ENCODE assay signal across 1 cellular context in the genomic region with DNA sequence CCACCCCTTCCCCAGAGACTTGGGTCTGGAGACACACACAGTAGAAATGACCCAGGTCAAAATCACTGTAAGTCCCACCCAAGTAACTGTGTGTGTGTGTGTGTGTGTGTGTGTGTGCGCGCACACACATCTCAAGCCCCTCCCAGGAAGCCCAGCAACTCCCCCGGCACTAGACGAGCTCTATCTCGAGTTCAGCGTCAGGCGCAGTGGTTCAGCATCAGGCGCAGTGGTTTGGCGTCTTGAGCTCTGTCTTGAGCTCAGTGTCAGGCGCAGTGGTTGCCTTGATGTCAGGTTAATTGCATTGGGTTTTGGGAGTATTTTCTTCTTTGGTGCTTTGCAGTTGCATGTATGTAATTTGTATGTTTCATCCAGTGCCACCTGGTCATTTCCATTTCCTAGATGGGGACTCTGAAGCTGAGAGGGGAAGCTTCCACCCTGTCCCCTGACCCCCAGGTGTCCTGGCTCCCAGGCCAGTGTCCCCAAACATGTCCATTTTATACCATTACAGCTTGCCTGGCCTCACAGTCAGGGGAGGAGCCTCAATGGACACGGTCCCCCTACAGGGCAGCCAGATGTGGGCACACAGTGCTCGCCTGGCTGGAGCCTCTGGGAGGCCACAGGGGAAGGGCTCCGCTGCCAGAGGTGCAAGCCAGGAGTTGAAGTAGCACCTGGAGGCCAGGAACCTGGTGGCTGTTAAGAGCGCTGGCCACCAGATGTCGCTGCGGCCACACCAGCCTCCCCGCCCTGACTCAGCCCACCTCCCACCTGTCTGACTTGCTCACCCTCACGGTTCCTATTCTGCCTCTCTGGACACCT.
TF ChIP-seq lines count a peak whose summit lies in the region.

No MANE protein-coding gene starts in this region.

TF ChIP-seq in HepG2, 621 proteins besides CTCF, POLR2A, EP300 and RAD21 (continued from another document and continues in another):
- TF ChIP-seq, protein P1, sequence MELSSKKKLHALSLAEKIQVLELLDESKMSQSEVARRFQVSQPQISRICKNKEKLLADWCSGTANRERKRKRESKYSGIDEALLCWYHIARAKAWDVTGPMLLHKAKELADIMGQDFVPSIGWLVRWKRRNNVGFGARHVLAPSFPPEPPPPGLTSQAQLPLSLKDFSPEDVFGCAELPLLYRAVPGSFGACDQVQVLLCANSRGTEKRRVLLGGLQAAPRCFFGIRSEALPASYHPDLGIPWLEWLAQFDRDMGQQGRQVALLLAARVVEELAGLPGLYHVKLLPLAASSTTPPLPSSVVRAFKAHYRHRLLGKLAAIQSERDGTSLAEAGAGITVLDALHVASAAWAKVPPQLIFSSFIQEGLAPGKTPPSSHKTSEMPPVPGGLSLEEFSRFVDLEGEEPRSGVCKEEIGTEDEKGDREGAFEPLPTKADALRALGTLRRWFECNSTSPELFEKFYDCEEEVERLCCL (CRISPR knock-in tag; IDR thresholded peaks at IDR 0.05; ENCODE audit: borderline replicate concordance), result no peak
- TF ChIP-seq GATAD1 (CRISPR knock-in tag; IDR thresholded peaks at IDR 0.05), result peak; percentile 35; the same call in 1 of the 2 replicates
- no peak for TF ChIP-seq ZNF34 (CRISPR knock-in tag; IDR thresholded peaks at IDR 0.05; ENCODE audit: borderline replicate concordance)
- peak; percentile 60; the same call in 1 of the 2 replicates for TF ChIP-seq RXRB (CRISPR knock-in tag; IDR thresholded peaks at IDR 0.05; ENCODE audit: borderline replicate concordance)
- TF ChIP-seq RBM22 (optimal IDR thresholded peaks at IDR 0.05; ENCODE audit: low read length), result no peak
- TF ChIP-seq, protein P2, sequence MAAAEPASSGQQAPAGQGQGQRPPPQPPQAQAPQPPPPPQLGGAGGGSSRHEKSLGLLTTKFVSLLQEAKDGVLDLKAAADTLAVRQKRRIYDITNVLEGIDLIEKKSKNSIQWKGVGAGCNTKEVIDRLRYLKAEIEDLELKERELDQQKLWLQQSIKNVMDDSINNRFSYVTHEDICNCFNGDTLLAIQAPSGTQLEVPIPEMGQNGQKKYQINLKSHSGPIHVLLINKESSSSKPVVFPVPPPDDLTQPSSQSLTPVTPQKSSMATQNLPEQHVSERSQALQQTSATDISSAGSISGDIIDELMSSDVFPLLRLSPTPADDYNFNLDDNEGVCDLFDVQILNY (CRISPR knock-in tag; conservative IDR thresholded peaks at IDR 0.05), result no peak
- no peak for TF ChIP-seq ASH2L (IDR thresholded peaks at IDR 0.05; ENCODE audit: insufficient read length, low read depth, low read length)
- TF ChIP-seq ZNF484 (CRISPR knock-in tag; IDR thresholded peaks at IDR 0.05; ENCODE audit: borderline replicate concordance, low read depth), result no peak; the same call in 1 of the 2 replicates
- peak; percentile 37; the same call in 1 of the 2 replicates for TF ChIP-seq ZNF274 (CRISPR knock-in tag; IDR thresholded peaks at IDR 0.05)
- no peak for TF ChIP-seq ZNF343 (CRISPR knock-in tag; IDR thresholded peaks at IDR 0.05)
- no peak for TF ChIP-seq SIN3B (IDR thresholded peaks at IDR 0.05; ENCODE audit: low read length)
- TF ChIP-seq, protein P3, sequence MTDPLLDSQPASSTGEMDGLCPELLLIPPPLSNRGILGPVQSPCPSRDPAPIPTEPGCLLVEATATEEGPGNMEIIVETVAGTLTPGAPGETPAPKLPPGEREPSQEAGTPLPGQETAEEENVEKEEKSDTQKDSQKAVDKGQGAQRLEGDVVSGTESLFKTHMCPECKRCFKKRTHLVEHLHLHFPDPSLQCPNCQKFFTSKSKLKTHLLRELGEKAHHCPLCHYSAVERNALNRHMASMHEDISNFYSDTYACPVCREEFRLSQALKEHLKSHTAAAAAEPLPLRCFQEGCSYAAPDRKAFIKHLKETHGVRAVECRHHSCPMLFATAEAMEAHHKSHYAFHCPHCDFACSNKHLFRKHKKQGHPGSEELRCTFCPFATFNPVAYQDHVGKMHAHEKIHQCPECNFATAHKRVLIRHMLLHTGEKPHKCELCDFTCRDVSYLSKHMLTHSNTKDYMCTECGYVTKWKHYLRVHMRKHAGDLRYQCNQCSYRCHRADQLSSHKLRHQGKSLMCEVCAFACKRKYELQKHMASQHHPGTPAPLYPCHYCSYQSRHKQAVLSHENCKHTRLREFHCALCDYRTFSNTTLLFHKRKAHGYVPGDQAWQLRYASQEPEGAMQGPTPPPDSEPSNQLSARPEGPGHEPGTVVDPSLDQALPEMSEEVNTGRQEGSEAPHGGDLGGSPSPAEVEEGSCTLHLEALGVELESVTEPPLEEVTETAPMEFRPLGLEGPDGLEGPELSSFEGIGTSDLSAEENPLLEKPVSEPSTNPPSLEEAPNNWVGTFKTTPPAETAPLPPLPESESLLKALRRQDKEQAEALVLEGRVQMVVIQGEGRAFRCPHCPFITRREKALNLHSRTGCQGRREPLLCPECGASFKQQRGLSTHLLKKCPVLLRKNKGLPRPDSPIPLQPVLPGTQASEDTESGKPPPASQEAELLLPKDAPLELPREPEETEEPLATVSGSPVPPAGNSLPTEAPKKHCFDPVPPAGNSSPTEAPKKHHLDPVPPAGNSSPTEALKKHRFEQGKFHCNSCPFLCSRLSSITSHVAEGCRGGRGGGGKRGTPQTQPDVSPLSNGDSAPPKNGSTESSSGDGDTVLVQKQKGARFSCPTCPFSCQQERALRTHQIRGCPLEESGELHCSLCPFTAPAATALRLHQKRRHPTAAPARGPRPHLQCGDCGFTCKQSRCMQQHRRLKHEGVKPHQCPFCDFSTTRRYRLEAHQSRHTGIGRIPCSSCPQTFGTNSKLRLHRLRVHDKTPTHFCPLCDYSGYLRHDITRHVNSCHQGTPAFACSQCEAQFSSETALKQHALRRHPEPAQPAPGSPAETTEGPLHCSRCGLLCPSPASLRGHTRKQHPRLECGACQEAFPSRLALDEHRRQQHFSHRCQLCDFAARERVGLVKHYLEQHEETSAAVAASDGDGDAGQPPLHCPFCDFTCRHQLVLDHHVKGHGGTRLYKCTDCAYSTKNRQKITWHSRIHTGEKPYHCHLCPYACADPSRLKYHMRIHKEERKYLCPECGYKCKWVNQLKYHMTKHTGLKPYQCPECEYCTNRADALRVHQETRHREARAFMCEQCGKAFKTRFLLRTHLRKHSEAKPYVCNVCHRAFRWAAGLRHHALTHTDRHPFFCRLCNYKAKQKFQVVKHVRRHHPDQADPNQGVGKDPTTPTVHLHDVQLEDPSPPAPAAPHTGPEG (CRISPR knock-in tag; IDR thresholded peaks at IDR 0.05), result no peak
- TF ChIP-seq TOE1 (CRISPR knock-in tag; IDR thresholded peaks at IDR 0.05), result no peak
- TF ChIP-seq CC2D1A (CRISPR knock-in tag; IDR thresholded peaks at IDR 0.05), result no peak
- no peak for TF ChIP-seq HNRNPL (IDR thresholded peaks at IDR 0.05; ENCODE audit: low read depth, low read length)
- TF ChIP-seq, protein P4, sequence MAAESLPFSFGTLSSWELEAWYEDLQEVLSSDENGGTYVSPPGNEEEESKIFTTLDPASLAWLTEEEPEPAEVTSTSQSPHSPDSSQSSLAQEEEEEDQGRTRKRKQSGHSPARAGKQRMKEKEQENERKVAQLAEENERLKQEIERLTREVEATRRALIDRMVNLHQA (CRISPR knock-in tag; IDR thresholded peaks at IDR 0.05), result no peak
- TF ChIP-seq ZKSCAN5 (CRISPR knock-in tag; IDR thresholded peaks at IDR 0.05), result no peak
- TF ChIP-seq THYN1 (CRISPR knock-in tag; IDR thresholded peaks at IDR 0.05; ENCODE audit: borderline replicate concordance, low read depth), result no peak
- peak; percentile 71 for TF ChIP-seq ZNF331 (CRISPR knock-in tag; IDR thresholded peaks at IDR 0.05)
- TF ChIP-seq FOXK2 (IDR thresholded peaks at IDR 0.05), result no peak
- peak; percentile 74; the same call in 1 of the 2 replicates for TF ChIP-seq BORCS8-MEF2B (CRISPR knock-in tag; IDR thresholded peaks at IDR 0.05)
- TF ChIP-seq PITX1 (CRISPR knock-in tag; IDR thresholded peaks at IDR 0.05), result peak; percentile 78
- TF ChIP-seq, protein P5, sequence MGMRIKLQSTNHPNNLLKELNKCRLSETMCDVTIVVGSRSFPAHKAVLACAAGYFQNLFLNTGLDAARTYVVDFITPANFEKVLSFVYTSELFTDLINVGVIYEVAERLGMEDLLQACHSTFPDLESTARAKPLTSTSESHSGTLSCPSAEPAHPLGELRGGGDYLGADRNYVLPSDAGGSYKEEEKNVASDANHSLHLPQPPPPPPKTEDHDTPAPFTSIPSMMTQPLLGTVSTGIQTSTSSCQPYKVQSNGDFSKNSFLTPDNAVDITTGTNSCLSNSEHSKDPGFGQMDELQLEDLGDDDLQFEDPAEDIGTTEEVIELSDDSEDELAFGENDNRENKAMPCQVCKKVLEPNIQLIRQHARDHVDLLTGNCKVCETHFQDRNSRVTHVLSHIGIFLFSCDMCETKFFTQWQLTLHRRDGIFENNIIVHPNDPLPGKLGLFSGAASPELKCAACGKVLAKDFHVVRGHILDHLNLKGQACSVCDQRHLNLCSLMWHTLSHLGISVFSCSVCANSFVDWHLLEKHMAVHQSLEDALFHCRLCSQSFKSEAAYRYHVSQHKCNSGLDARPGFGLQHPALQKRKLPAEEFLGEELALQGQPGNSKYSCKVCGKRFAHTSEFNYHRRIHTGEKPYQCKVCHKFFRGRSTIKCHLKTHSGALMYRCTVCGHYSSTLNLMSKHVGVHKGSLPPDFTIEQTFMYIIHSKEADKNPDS (CRISPR knock-in tag; IDR thresholded peaks at IDR 0.05), result no peak
- no peak for TF ChIP-seq ZNF775 (CRISPR knock-in tag; IDR thresholded peaks at IDR 0.05; ENCODE audit: borderline replicate concordance)
- TF ChIP-seq ZNF225 (CRISPR knock-in tag; IDR thresholded peaks at IDR 0.05), result no peak
- TF ChIP-seq KMT2A (CRISPR knock-in tag; IDR thresholded peaks at IDR 0.05), result no peak
- TF ChIP-seq ZSCAN20 (CRISPR knock-in tag; IDR thresholded peaks at IDR 0.05; ENCODE audit: borderline replicate concordance), result no peak
- TF ChIP-seq, protein P6, sequence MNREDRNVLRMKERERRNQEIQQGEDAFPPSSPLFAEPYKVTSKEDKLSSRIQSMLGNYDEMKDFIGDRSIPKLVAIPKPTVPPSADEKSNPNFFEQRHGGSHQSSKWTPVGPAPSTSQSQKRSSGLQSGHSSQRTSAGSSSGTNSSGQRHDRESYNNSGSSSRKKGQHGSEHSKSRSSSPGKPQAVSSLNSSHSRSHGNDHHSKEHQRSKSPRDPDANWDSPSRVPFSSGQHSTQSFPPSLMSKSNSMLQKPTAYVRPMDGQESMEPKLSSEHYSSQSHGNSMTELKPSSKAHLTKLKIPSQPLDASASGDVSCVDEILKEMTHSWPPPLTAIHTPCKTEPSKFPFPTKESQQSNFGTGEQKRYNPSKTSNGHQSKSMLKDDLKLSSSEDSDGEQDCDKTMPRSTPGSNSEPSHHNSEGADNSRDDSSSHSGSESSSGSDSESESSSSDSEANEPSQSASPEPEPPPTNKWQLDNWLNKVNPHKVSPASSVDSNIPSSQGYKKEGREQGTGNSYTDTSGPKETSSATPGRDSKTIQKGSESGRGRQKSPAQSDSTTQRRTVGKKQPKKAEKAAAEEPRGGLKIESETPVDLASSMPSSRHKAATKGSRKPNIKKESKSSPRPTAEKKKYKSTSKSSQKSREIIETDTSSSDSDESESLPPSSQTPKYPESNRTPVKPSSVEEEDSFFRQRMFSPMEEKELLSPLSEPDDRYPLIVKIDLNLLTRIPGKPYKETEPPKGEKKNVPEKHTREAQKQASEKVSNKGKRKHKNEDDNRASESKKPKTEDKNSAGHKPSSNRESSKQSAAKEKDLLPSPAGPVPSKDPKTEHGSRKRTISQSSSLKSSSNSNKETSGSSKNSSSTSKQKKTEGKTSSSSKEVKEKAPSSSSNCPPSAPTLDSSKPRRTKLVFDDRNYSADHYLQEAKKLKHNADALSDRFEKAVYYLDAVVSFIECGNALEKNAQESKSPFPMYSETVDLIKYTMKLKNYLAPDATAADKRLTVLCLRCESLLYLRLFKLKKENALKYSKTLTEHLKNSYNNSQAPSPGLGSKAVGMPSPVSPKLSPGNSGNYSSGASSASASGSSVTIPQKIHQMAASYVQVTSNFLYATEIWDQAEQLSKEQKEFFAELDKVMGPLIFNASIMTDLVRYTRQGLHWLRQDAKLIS (CRISPR knock-in tag; IDR thresholded peaks at IDR 0.05), result no peak
- TF ChIP-seq, protein P7, sequence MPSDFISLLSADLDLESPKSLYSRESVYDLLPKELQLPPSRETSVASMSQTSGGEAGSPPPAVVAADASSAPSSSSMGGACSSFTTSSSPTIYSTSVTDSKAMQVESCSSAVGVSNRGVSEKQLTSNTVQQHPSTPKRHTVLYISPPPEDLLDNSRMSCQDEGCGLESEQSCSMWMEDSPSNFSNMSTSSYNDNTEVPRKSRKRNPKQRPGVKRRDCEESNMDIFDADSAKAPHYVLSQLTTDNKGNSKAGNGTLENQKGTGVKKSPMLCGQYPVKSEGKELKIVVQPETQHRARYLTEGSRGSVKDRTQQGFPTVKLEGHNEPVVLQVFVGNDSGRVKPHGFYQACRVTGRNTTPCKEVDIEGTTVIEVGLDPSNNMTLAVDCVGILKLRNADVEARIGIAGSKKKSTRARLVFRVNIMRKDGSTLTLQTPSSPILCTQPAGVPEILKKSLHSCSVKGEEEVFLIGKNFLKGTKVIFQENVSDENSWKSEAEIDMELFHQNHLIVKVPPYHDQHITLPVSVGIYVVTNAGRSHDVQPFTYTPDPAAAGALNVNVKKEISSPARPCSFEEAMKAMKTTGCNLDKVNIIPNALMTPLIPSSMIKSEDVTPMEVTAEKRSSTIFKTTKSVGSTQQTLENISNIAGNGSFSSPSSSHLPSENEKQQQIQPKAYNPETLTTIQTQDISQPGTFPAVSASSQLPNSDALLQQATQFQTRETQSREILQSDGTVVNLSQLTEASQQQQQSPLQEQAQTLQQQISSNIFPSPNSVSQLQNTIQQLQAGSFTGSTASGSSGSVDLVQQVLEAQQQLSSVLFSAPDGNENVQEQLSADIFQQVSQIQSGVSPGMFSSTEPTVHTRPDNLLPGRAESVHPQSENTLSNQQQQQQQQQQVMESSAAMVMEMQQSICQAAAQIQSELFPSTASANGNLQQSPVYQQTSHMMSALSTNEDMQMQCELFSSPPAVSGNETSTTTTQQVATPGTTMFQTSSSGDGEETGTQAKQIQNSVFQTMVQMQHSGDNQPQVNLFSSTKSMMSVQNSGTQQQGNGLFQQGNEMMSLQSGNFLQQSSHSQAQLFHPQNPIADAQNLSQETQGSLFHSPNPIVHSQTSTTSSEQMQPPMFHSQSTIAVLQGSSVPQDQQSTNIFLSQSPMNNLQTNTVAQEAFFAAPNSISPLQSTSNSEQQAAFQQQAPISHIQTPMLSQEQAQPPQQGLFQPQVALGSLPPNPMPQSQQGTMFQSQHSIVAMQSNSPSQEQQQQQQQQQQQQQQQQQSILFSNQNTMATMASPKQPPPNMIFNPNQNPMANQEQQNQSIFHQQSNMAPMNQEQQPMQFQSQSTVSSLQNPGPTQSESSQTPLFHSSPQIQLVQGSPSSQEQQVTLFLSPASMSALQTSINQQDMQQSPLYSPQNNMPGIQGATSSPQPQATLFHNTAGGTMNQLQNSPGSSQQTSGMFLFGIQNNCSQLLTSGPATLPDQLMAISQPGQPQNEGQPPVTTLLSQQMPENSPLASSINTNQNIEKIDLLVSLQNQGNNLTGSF (CRISPR knock-in tag; IDR thresholded peaks at IDR 0.05), result no peak
